Comparison of ENCODE assay signal across 1 cellular context in the genomic region with DNA sequence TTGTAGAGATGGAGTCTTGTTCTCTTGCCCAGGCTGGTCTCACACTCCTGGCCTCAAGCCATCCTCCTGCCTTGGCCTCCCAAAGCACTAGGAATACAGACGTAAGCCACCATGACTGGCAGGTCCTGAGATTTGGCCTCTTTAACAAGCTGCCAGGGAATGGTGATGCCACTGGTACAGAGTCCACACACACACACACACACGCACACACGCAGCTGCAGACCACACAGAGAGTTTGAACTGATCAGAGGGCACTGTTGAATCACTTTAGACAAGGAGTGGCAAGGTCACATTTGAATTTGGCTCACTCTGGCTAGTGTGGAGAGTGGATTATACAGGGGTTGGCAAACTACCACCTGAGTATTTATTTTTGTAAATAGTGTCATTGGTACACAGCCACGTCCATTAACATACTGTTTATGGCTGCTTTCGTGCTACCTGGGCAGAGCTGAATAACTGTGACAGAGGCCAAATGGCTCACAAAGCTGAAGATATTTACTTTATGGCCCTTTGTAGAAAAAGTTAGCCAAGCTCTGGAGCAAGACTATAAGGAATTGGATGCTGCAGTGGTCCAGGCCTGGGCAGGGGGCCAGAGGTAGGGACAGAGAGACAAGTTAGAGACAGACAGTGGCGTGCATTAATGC.
TF ChIP-seq lines count a peak whose summit lies in the region.

No MANE protein-coding gene starts in this region.

TF ChIP-seq in HepG2, 621 proteins besides CTCF, POLR2A, EP300 and RAD21 (continued from another document):
- TF ChIP-seq KLF15 (CRISPR knock-in tag; IDR thresholded peaks at IDR 0.05; ENCODE audit: borderline replicate concordance) (no peak), MEF2D (CRISPR knock-in tag; IDR thresholded peaks at IDR 0.05) (0 out of 2 replicates have a peak, but pooled peaks have one; percentile 46), SPEN (CRISPR knock-in tag; IDR thresholded peaks at IDR 0.05; ENCODE audit: low read depth) (0 out of 2 replicates have a peak, but pooled peaks have one; percentile 40), ZNF557 (CRISPR knock-in tag; IDR thresholded peaks at IDR 0.05) (no peak), ZNF337 (CRISPR knock-in tag; IDR thresholded peaks at IDR 0.05; ENCODE audit: borderline replicate concordance, low read depth) (no peak), CBX2 (IDR thresholded peaks at IDR 0.05; ENCODE audit: low read depth, low read length) (no peak), CBX2 (CRISPR knock-in tag; IDR thresholded peaks at IDR 0.05; ENCODE audit: low read depth) (no peak), ZNF543 (CRISPR knock-in tag; IDR thresholded peaks at IDR 0.05) (no peak), CHD2 (IDR thresholded peaks at IDR 0.05; ENCODE audit: low read depth, low read length) (no peak), GABPA (IDR thresholded peaks at IDR 0.05; ENCODE audit: low read depth, low read length) (no peak), GABPA (CRISPR knock-in tag; IDR thresholded peaks at IDR 0.05; ENCODE audit: low read depth) (no peak), NONO (IDR thresholded peaks at IDR 0.05) (no peak), NONO (CRISPR knock-in tag; conservative IDR thresholded peaks at IDR 0.05) (peak; percentile 83), NR2F2 (IDR thresholded peaks at IDR 0.05; ENCODE audit: borderline replicate concordance, low read depth) (peak; percentile 32; the same call in 1 of the 2 replicates), HDAC2 (CRISPR knock-in tag; IDR thresholded peaks at IDR 0.05) (peak; percentile 67; the same call in 1 of the 2 replicates), ELF1 (CRISPR knock-in tag; IDR thresholded peaks at IDR 0.05) (no peak), TCF7L2 (IDR thresholded peaks at IDR 0.05; ENCODE audit: low read depth, low read length) (no peak), KAT7 (CRISPR knock-in tag; IDR thresholded peaks at IDR 0.05; ENCODE audit: borderline replicate concordance) (no peak)
- TF ChIP-seq, protein P1, sequence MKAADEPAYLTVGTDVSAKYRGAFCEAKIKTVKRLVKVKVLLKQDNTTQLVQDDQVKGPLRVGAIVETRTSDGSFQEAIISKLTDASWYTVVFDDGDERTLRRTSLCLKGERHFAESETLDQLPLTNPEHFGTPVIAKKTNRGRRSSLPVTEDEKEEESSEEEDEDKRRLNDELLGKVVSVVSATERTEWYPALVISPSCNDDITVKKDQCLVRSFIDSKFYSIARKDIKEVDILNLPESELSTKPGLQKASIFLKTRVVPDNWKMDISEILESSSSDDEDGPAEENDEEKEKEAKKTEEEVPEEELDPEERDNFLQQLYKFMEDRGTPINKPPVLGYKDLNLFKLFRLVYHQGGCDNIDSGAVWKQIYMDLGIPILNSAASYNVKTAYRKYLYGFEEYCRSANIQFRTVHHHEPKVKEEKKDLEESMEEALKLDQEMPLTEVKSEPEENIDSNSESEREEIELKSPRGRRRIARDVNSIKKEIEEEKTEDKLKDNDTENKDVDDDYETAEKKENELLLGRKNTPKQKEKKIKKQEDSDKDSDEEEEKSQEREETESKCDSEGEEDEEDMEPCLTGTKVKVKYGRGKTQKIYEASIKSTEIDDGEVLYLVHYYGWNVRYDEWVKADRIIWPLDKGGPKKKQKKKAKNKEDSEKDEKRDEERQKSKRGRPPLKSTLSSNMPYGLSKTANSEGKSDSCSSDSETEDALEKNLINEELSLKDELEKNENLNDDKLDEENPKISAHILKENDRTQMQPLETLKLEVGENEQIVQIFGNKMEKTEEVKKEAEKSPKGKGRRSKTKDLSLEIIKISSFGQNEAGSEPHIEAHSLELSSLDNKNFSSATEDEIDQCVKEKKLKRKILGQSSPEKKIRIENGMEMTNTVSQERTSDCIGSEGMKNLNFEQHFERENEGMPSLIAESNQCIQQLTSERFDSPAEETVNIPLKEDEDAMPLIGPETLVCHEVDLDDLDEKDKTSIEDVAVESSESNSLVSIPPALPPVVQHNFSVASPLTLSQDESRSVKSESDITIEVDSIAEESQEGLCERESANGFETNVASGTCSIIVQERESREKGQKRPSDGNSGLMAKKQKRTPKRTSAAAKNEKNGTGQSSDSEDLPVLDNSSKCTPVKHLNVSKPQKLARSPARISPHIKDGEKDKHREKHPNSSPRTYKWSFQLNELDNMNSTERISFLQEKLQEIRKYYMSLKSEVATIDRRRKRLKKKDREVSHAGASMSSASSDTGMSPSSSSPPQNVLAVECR (CRISPR knock-in tag; IDR thresholded peaks at IDR 0.05; ENCODE audit: borderline replicate concordance) = no peak
- TF ChIP-seq, protein P2, sequence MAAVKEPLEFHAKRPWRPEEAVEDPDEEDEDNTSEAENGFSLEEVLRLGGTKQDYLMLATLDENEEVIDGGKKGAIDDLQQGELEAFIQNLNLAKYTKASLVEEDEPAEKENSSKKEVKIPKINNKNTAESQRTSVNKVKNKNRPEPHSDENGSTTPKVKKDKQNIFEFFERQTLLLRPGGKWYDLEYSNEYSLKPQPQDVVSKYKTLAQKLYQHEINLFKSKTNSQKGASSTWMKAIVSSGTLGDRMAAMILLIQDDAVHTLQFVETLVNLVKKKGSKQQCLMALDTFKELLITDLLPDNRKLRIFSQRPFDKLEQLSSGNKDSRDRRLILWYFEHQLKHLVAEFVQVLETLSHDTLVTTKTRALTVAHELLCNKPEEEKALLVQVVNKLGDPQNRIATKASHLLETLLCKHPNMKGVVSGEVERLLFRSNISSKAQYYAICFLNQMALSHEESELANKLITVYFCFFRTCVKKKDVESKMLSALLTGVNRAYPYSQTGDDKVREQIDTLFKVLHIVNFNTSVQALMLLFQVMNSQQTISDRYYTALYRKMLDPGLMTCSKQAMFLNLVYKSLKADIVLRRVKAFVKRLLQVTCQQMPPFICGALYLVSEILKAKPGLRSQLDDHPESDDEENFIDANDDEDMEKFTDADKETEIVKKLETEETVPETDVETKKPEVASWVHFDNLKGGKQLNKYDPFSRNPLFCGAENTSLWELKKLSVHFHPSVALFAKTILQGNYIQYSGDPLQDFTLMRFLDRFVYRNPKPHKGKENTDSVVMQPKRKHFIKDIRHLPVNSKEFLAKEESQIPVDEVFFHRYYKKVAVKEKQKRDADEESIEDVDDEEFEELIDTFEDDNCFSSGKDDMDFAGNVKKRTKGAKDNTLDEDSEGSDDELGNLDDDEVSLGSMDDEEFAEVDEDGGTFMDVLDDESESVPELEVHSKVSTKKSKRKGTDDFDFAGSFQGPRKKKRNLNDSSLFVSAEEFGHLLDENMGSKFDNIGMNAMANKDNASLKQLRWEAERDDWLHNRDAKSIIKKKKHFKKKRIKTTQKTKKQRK (IDR thresholded peaks at IDR 0.05; ENCODE audit: low read length) = no peak
- TF ChIP-seq, protein P3, sequence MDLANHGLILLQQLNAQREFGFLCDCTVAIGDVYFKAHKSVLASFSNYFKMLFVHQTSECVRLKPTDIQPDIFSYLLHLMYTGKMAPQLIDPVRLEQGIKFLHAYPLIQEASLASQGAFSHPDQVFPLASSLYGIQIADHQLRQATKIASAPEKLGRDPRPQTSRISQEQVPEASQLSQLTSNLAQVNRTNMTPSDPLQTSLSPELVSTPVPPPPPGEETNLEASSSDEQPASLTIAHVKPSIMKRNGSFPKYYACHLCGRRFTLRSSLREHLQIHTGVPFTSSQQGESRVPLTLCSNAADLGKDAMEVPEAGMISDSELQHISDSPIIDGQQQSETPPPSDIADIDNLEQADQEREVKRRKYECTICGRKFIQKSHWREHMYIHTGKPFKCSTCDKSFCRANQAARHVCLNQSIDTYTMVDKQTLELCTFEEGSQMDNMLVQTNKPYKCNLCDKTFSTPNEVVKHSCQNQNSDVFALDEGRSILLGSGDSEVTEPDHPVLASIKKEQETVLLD (CRISPR knock-in tag; IDR thresholded peaks at IDR 0.05; ENCODE audit: low read depth) = no peak
